ENCODE assay signal across 15 cellular contexts in the genomic region with DNA sequence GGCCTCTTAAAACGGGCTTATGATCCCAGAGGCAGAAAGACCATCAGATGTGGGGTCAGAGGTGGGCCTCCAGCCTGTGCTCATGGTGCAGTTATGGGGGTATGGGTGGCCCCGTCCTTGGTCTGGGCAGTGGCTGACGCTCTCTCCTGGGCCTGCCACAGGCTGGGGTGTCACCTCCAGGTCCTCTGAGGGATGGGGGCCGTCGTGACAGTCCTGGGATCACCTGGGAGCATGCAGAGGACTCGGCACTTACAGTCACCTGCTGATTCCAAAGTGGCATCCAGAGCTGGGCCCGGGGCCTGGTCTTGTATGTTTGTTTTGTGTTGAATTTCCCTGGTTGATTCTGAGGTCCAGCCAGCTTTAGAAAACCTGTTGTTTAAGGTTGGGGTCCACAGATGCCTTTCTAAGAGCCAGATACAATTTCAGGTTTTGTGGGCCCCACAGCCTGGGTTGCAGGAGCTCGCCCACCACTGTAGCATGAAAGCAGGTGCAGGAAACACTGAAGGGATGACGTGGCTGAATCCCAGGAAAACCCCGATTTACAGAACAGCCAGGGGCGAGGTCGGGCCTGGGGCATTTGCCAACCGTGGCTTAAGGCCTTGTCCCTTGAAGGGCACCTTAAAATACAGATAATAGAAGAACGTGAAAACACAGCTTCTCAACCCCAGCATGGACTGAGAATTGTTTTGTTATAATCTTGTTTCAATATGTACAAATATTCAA.
"Had no signal": no experiment of that assay in that cellular context is flagged by ENCODE, and none has a peak within 500 bp of the region (broad histone marks: within the 10 kb centered on the region; RNA-seq: fewer than 3 reads in every experiment).

No MANE protein-coding gene starts in this region.

- DNase-seq: activated CD4-positive, alpha-beta T cell treated with anti-CD3 and anti-CD28 coated beads, Interleukin-2, amount 10 ng/mL, durations not matched to agents 24 days and 14 days; activated CD4-positive, CD25-positive, alpha-beta regulatory T cell; activated naive CD4-positive, alpha-beta T cell; activated naive CD8-positive, alpha-beta T cell treated with anti-CD3 and anti-CD28 coated beads for 36 hours; activated T-cell treated with anti-CD3 and anti-CD28 coated beads for 4 hours; amniotic stem cell; foreskin fibroblast; glutamatergic neuron; hippocampal formation; right lobe of liver; stimulated activated naive B cell treated with anti-CD40 and anti-IgM and Interleukin-4, amounts not matched to agents 10 μg/mL and 1 μg/mL and 100 μg/mL, for 72 hours had no signal

- H3K4me3 Mint-ChIP-seq: activated CD4-positive, alpha-beta T cell treated with anti-CD3 and anti-CD28 coated beads, Interleukin-2, amount 10 ng/mL, durations not matched to agents 24 days and 14 days; activated naive CD8-positive, alpha-beta T cell treated with anti-CD3 and anti-CD28 coated beads for 36 hours; activated T-helper 1 cell treated with anti-CD3 and anti-CD28 coated beads, Interleukin-12 subunit alpha, Interleukin-12 subunit beta, Interleukin-2, Interleukin-4 antibody, amounts not matched to agents 30 ng/mL and 10 ng/mL and 1 ng/mL, durations not matched to agents 14 hours and 24 hours and 36 hours; stimulated activated naive B cell treated with anti-CD40 and anti-IgM and Interleukin-4, amounts not matched to agents 10 μg/mL and 1 μg/mL and 100 μg/mL, for 72 hours had no signal

- FAIRE-seq: keratinocyte had no signal

- H3K9me3 ChIP-seq: ovary, right lobe of liver had no signal

- H3K27me3 Mint-ChIP-seq: activated CD4-positive, alpha-beta T cell treated with anti-CD3 and anti-CD28 coated beads, Interleukin-2, amount 10 ng/mL, durations not matched to agents 24 days and 14 days had no signal

- H3K27ac Mint-ChIP-seq: activated CD4-positive, alpha-beta T cell treated with anti-CD3 and anti-CD28 coated beads, Interleukin-2, amount 10 ng/mL, durations not matched to agents 24 days and 14 days; activated naive CD8-positive, alpha-beta T cell treated with anti-CD3 and anti-CD28 coated beads for 36 hours; activated T-helper 1 cell treated with anti-CD3 and anti-CD28 coated beads, Interleukin-12 subunit alpha, Interleukin-12 subunit beta, Interleukin-2, Interleukin-4 antibody, amounts not matched to agents 30 ng/mL and 10 ng/mL and 1 ng/mL, durations not matched to agents 14 hours and 24 hours and 36 hours; stimulated activated naive B cell treated with anti-CD40 and anti-IgM and Interleukin-4, amounts not matched to agents 10 μg/mL and 1 μg/mL and 100 μg/mL, for 72 hours had no signal

- H3K9me3 Mint-ChIP-seq: activated T-helper 1 cell treated with anti-CD3 and anti-CD28 coated beads, Interleukin-12 subunit alpha, Interleukin-12 subunit beta, Interleukin-2, Interleukin-4 antibody, amounts not matched to agents 30 ng/mL and 10 ng/mL and 1 ng/mL, durations not matched to agents 14 hours and 24 hours and 36 hours had no signal

- ATAC-seq: right lobe of liver; stimulated activated naive B cell treated with anti-CD40 and anti-IgM and Interleukin-4, amounts not matched to agents 10 μg/mL and 1 μg/mL and 100 μg/mL, for 72 hours had no signal

- H3K4me1 Mint-ChIP-seq: activated CD4-positive, alpha-beta T cell treated with anti-CD3 and anti-CD28 coated beads, Interleukin-2, amount 10 ng/mL, durations not matched to agents 24 days and 14 days had no signal

- H3K4me3 ChIP-seq: ovary, right lobe of liver had no signal

- H3K36me3 ChIP-seq: ovary, right lobe of liver had no signal

- H3K36me3 Mint-ChIP-seq: activated naive CD8-positive, alpha-beta T cell treated with anti-CD3 and anti-CD28 coated beads for 36 hours; stimulated activated naive B cell treated with anti-CD40 and anti-IgM and Interleukin-4, amounts not matched to agents 10 μg/mL and 1 μg/mL and 100 μg/mL, for 72 hours had no signal

- H3K27me3 ChIP-seq: ovary, right lobe of liver had no signal

- H3K27ac ChIP-seq: epithelial cell of prostate, ovary, right lobe of liver had no signal
